1 cellular context compared by ENCODE assay signal in the genomic region with DNA sequence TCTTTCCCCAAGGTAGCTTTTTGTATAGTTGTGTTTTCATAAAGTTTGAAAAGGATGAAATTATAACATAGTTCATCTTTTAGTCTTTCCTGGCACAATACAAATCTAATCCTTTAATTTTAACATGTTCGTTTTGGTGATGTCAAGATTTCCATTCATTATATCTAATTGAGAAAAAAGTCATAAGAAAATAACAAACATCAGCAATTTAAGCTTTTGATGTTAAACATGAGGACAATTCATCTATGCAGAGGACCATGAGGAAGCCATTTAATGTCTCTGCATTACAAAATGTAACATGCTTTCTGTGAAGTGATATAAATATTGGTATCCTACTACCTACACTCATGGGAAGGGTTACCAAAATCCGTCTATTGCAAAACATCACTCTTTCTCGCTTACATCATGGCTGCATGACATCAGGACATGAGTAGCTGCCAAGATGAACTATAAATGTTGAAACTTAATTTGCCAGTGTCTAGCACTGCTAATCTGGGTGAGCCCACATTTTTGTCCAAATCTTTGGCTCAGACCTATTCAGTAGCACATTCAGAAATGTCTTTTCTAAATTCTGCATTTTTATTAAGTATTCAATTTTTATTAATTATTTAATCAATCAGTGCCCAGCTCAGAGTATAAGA.
TF ChIP-seq lines count a peak whose summit lies in the region.

No MANE protein-coding gene starts in this region.

TF ChIP-seq in K562, 482 proteins besides CTCF, POLR2A, EP300 and RAD21:
- TF ChIP-seq CEBPG (CRISPR knock-in tag; IDR thresholded peaks at IDR 0.05) (no peak), CEBPG (tag; conservative IDR thresholded peaks at IDR 0.05 in 1 of 2, IDR thresholded peaks at IDR 0.05 in 1 of 2) (0 out of 4 replicates have a peak, but pooled peaks of 1 of the 2 experiments have one; percentile 8), COPS2 (conservative IDR thresholded peaks at IDR 0.05) (no peak), ZBED1 (IDR thresholded peaks at IDR 0.05) (no peak), C11orf30 (IDR thresholded peaks at IDR 0.05; ENCODE audit: low read depth) (peak; percentile 65), ZNF316 (IDR thresholded peaks at IDR 0.05) (peak; percentile 74), CEBPB (tag; IDR thresholded peaks at IDR 0.05) (0 out of 2 replicates have a peak, but pooled peaks have one; percentile 32)
